In genomic region chr15:91912336-91912735, GRCh38 we compare ENCODE assay signal across 27 cellular contexts. TPM values are rescaled to one million over a fixed set of nuclear protein-coding genes. Genes with fewer than 3 reads are reported as not detected.
DNase-seq lines count a peak whose midpoint lies in the region; ATAC-seq and TF ChIP-seq lines count a peak whose summit lies in the region.
"Had no signal": no experiment of that assay in that cellular context is flagged by ENCODE, and none has a peak within 500 bp of the region (broad histone marks: within the 10 kb centered on the region; RNA-seq: fewer than 3 reads in every experiment).

No MANE protein-coding gene starts in this region.

- ATAC-seq in T-cell (replicated peaks in 1 of 4), result no peak
- ATAC-seq in left cardiac atrium, result no peak
- no peak for ATAC-seq in GM21619 (IDR thresholded peaks at IDR 0.05; ENCODE audit: unreplicated experiment)
- ATAC-seq: activated CD8-positive, alpha-beta memory T cell treated with anti-CD3 and anti-CD28 coated beads, Interleukin-2, amount 10 ng/mL, durations not matched to agents 7 days and 5 days; activated T-cell treated with anti-CD3 and anti-CD28 coated beads, Interleukin-2, amount 50 U/mL, for 72 hours; HCT116; left lung had no signal

- peak overlapping the region; percentile 80 for H3K27ac ChIP-seq in parathyroid adenoma
- H3K27ac ChIP-seq: 22Rv1, KMS-11, left lung, neutrophil, PC-9 had no signal

- peak overlapping the region; percentile 13 to 24 for H3K27ac Mint-ChIP-seq in T-cell
- H3K27ac Mint-ChIP-seq: activated CD8-positive, alpha-beta memory T cell treated with anti-CD3 and anti-CD28 coated beads, Interleukin-2, amount 10 ng/mL, durations not matched to agents 7 days and 5 days; CD4-positive, alpha-beta T cell had no signal

- no peaks in the 10 kb centered on the region for H3K79me2 ChIP-seq in parathyroid adenoma

- no peaks in the 10 kb centered on the region for H3K27me3 Mint-ChIP-seq in T-cell
- H3K27me3 Mint-ChIP-seq: activated CD8-positive, alpha-beta memory T cell treated with anti-CD3 and anti-CD28 coated beads, Interleukin-2, amount 10 ng/mL, durations not matched to agents 7 days and 5 days; CD4-positive, alpha-beta T cell had no signal

- H3K27me3 ChIP-seq in parathyroid adenoma (ENCODE audit: control insufficient read depth, insufficient read depth, low read length), result no peaks in the 10 kb centered on the region
- H3K27me3 ChIP-seq: left lung, neutrophil had no signal

- intact Hi-C loops in left cardiac atrium (cut with DNase I), result no loop called here

- peaks cover 28 to 48% (median 38%) of the 10 kb centered on the region in 3 donors for H3K4me1 Mint-ChIP-seq in T-cell

- no peaks in the 10 kb centered on the region for H3K9me3 Mint-ChIP-seq in T-cell
- H3K9me3 Mint-ChIP-seq: activated T-cell treated with anti-CD3 and anti-CD28 coated beads, Interleukin-2, amount 50 U/mL, for 72 hours; CD4-positive, alpha-beta T cell; immature natural killer cell had no signal

- no peak overlapping the region for H3K4me3 ChIP-seq in parathyroid adenoma (ENCODE audit: low read depth, low read length)
- H3K4me3 ChIP-seq: left lung, PC-9 had no signal

- H3K4me2 ChIP-seq in parathyroid adenoma (ENCODE audit: low read length), result no peak overlapping the region
- H3K4me2 ChIP-seq: KMS-11, PC-9 had no signal

- TF ChIP-seq CTCF in parathyroid adenoma (IDR thresholded peaks at IDR 0.05), result no peak

- no peak overlapping the region for H2AFZ ChIP-seq in parathyroid adenoma
- H2AFZ ChIP-seq: PC-9 had no signal

- peaks cover 48% of the 10 kb centered on the region for H3K4me1 ChIP-seq in parathyroid adenoma

- no peaks in the 10 kb centered on the region for H3K9me3 ChIP-seq in parathyroid adenoma (ENCODE audit: control insufficient read depth, low read length)
- H3K9me3 ChIP-seq: left lung, neutrophil had no signal

- no peaks in the 10 kb centered on the region for H3K36me3 ChIP-seq in parathyroid adenoma (ENCODE audit: control insufficient read depth, insufficient read depth, low read length)

- no peak overlapping the region for H3K9ac ChIP-seq in parathyroid adenoma
- H3K9ac ChIP-seq: KMS-11 had no signal

- peak; percentile 18 for DNase-seq in NCI-H1092 treated with DMSO at 0.1 percent for 48 hours (lab: John Stamatoyannopoulos, UW)
- DNase-seq in NCI-H1092 (lab: John Stamatoyannopoulos, UW), result no peak
- DNase-seq in NCI-H146 treated with DMSO at 0.1 percent for 48 hours (lab: John Stamatoyannopoulos, UW; ENCODE audit: unreplicated experiment), result peak; percentile 79
- no peak for DNase-seq in T-cell
- DNase-seq in GF-D8 (lab: John Stamatoyannopoulos, UW), result no peak
- no peak for DNase-seq in left cardiac atrium
- DNase-seq: activated CD4-positive, alpha-beta T cell treated with anti-CD3 and anti-CD28 coated beads, Interleukin-2, amount 50 U/mL, for 1 hour; activated CD8-positive, alpha-beta memory T cell treated with anti-CD3 and anti-CD28 coated beads, Interleukin-2, amount 10 ng/mL, durations not matched to agents 7 days and 5 days; activated naive CD4-positive, alpha-beta T cell treated with Interleukin-2 at 50 U/mL for 16 hours; activated T-cell treated with anti-CD3 and anti-CD28 coated beads, Interleukin-2, amount 50 U/mL, for 72 hours; CD4-positive, alpha-beta T cell; hippocampal formation; immature natural killer cell; left lung; mesendoderm; MM.1S; NCI-H187 treated with DMSO at 0.1 percent for 48 hours; NCI-H226; PC-9; Right ventricle myocardium superior; stimulated activated naive CD4-positive, alpha-beta T cell had no signal

- POLR2A ChIA-PET in T-cell (lab: Charles Lee), result no interaction called here

- H3K36me3 Mint-ChIP-seq in T-cell, result peaks cover 36% of the 10 kb centered on the region

- H3K4me3 Mint-ChIP-seq in T-cell, result no peak overlapping the region
- H3K4me3 Mint-ChIP-seq: activated CD8-positive, alpha-beta memory T cell treated with anti-CD3 and anti-CD28 coated beads, Interleukin-2, amount 10 ng/mL, durations not matched to agents 7 days and 5 days; activated T-cell treated with anti-CD3 and anti-CD28 coated beads, Interleukin-2, amount 50 U/mL, for 72 hours; CD4-positive, alpha-beta T cell; immature natural killer cell had no signal

- CTCF ChIA-PET in T-cell (lab: Charles Lee), result no interaction called here

RNA-seq across cellular contexts. Expression of gene SLCO3A1, which starts 58.8 kb away (rescaled TPM):
- 10 to 100 TPM; 26.2 to 52.2 (median 38.7) TPM for total RNA-seq in T-cell
- total RNA-seq in left cardiac atrium, result 10 to 100 TPM; 37.8 to 47.7 TPM

Comparison
In these comparisons a context has a peak if more than half of its experiments do, and no peak if none do; other contexts are left out.
1. DNase-seq: peak in NCI-H1092 treated with DMSO at 0.1 percent for 48 hours (single experiment) and NCI-H146 treated with DMSO at 0.1 percent for 48 hours (single experiment); none in NCI-H1092 (single experiment), T-cell (0 of 34), GF-D8 (single experiment) and left cardiac atrium (single experiment).